8 cellular contexts compared by ENCODE assay signal in genomic region chr2:98649135-98649991, GRCh38. TPM values are rescaled to one million over a fixed set of nuclear protein-coding genes. Genes with fewer than 3 reads are reported as not detected.
A peak's percentile ranks its signal among the peaks of the same experiment; 100 is the strongest.
DNase-seq lines count a peak whose midpoint lies in the region; ATAC-seq and TF ChIP-seq lines count a peak whose summit lies in the region.

No MANE protein-coding gene starts in this region.

- no peak overlapping the region for H3K27ac ChIP-seq in OCI-LY1 (ENCODE audit: low read depth, low read length, poor library complexity, severe bottlenecking)

- peaks cover 4 to 16% (median 5%) of the 10 kb centered on the region in 3 donors for H3K4me1 Mint-ChIP-seq in naive B cell
- peaks cover 50% of the 10 kb centered on the region for H3K4me1 Mint-ChIP-seq in stimulated activated memory B cell treated with anti-CD40 and anti-IgM and Interleukin-4, amounts not matched to agents 10 μg/mL and 1 μg/mL and 100 μg/mL, for 72 hours

- H3K9me3 Mint-ChIP-seq in naive B cell: peaks cover 0 to 1% (median 0%) of the 10 kb centered on the region in 7 donors
- H3K9me3 Mint-ChIP-seq in stimulated activated memory B cell treated with anti-CD40 and anti-IgM and Interleukin-4, amounts not matched to agents 10 μg/mL and 1 μg/mL and 100 μg/mL, for 72 hours: no peaks in the 10 kb centered on the region

- H3K4me2 ChIP-seq in OCI-LY1 (ENCODE audit: low read length): no peak overlapping the region

- DNase-seq in AG04449 (ENCODE audit: low read depth, low spot score) (peak; percentile 21), KG1 (lab: John Stamatoyannopoulos, UW) (peak; percentile 79), epithelial cell of esophagus (ENCODE audit: low read depth) (peak; percentile 83), naive B cell (peak; percentile 68)
- DNase-seq in activated CD8-positive, alpha-beta memory T cell treated with anti-CD3 and anti-CD28 coated beads, Interleukin-2, amount 50 U/mL, for 24 hours (ENCODE audit: extremely low read depth): peak; percentile 61

- no peaks in the 10 kb centered on the region for H3F3A ChIP-seq in OCI-LY1 (ENCODE audit: insufficient read depth, low read length)

- no peaks in the 10 kb centered on the region for H3K27me3 Mint-ChIP-seq in naive B cell
- H3K27me3 Mint-ChIP-seq in stimulated activated memory B cell treated with anti-CD40 and anti-IgM and Interleukin-4, amounts not matched to agents 10 μg/mL and 1 μg/mL and 100 μg/mL, for 72 hours: no peaks in the 10 kb centered on the region

- H3K36me3 Mint-ChIP-seq in naive B cell: peaks cover 0 to 8% of the 10 kb centered on the region in 2 donors
- H3K36me3 Mint-ChIP-seq in stimulated activated memory B cell treated with anti-CD40 and anti-IgM and Interleukin-4, amounts not matched to agents 10 μg/mL and 1 μg/mL and 100 μg/mL, for 72 hours: peaks cover 34% of the 10 kb centered on the region

- H3K27me3 ChIP-seq in OCI-LY1 (ENCODE audit: insufficient read depth, low read length): no peaks in the 10 kb centered on the region

- no peak overlapping the region for H3K4me3 ChIP-seq in AG04449 (ENCODE audit: low read depth, low read length)
- H3K4me3 ChIP-seq in OCI-LY1 (ENCODE audit: low read depth, low read length, poor library complexity, severe bottlenecking): no peak overlapping the region
- H3K4me3 ChIP-seq in epithelial cell of esophagus (ENCODE audit: low read length): no peak overlapping the region

- peak overlapping the region in 1 of 6 donors; percentile 63 for H3K27ac Mint-ChIP-seq in naive B cell
- H3K27ac Mint-ChIP-seq in stimulated activated memory B cell treated with anti-CD40 and anti-IgM and Interleukin-4, amounts not matched to agents 10 μg/mL and 1 μg/mL and 100 μg/mL, for 72 hours: peak overlapping the region; percentile 63

- H4K20me1 ChIP-seq in OCI-LY1 (ENCODE audit: insufficient read depth, low read length): no peaks in the 10 kb centered on the region

- peak overlapping the region in 1 of 8 donors; percentile 42 for H3K4me3 Mint-ChIP-seq in naive B cell
- no peak overlapping the region for H3K4me3 Mint-ChIP-seq in stimulated activated memory B cell treated with anti-CD40 and anti-IgM and Interleukin-4, amounts not matched to agents 10 μg/mL and 1 μg/mL and 100 μg/mL, for 72 hours

- no peaks in the 10 kb centered on the region for H3K9me2 ChIP-seq in OCI-LY1 (ENCODE audit: low read depth, low read length)

- ATAC-seq in GM18858 (IDR thresholded peaks at IDR 0.05; ENCODE audit: unreplicated experiment): peak; percentile 71
- ATAC-seq in naive B cell (ENCODE audit: low read depth in 2 of 2): peak; percentile 78 to 84
- peak; percentile 79 for ATAC-seq in stimulated activated memory B cell treated with anti-CD40 and anti-IgM and Interleukin-4, amounts not matched to agents 10 μg/mL and 1 μg/mL and 100 μg/mL, for 72 hours

- no peaks in the 10 kb centered on the region for H3K36me3 ChIP-seq in OCI-LY1 (ENCODE audit: insufficient read depth, low read length)

- TF ChIP-seq CTCF in AG04449 (IDR thresholded peaks at IDR 0.05; ENCODE audit: insufficient read depth, low read length, missing control alignments) (peak; percentile 93), OCI-LY1 (IDR thresholded peaks at IDR 0.05; ENCODE audit: low read length) (peak; percentile 96), epithelial cell of esophagus (IDR thresholded peaks at IDR 0.05; ENCODE audit: insufficient read depth, low read depth, low read length, missing control alignments) (peak; percentile 100)

- H3K9me3 ChIP-seq in OCI-LY1 (ENCODE audit: low read length): no peaks in the 10 kb centered on the region

- H3K9ac ChIP-seq in OCI-LY1 (ENCODE audit: low read length): no peak overlapping the region

- H3K79me2 ChIP-seq in OCI-LY1 (ENCODE audit: insufficient read depth, low read length): no peaks in the 10 kb centered on the region

- H3K4me1 ChIP-seq in OCI-LY1 (ENCODE audit: insufficient read depth, low read length, severe bottlenecking): peaks cover 1% of the 10 kb centered on the region

- H2AFZ ChIP-seq in OCI-LY1 (ENCODE audit: low read length): no peak overlapping the region

- CTCF ChIA-PET in AG04449 (lab: Yijun Ruan, JAX): interaction anchor here (0.5 to 3.2 kb wide), 33 partner anchors 10 to 1611 kb away, joined by 3 to 73 read pairs (median 4); partner anchors contain the start of genes LIPT1 and REV1

- POLR2A ChIA-PET in AG04449 (lab: Yijun Ruan, JAX): no interaction called here

RNA-seq across cellular contexts. Expression of gene UNC50, which starts 41.0 kb away (rescaled TPM):
- polyA plus RNA-seq in naive B cell (ENCODE audit: low read depth in 6 of 6): 10 to 100 TPM; 36.8 to 71.5 (median 49.7) TPM

RNA-seq across cellular contexts. Expression of gene COA5, which starts 41.1 kb away (rescaled TPM):
- polyA plus RNA-seq in naive B cell (ENCODE audit: low read depth in 6 of 6): 10 to 100 TPM; 27.4 to 40.5 (median 36.0) TPM

Comparison
In these comparisons a context has a peak if more than half of its experiments do, and no peak if none do; other contexts are left out.
1. DNase-seq: peak in every context shown above with its lines; median percentile 83 in epithelial cell of esophagus; 79 in KG1; 68 in naive B cell; 61 in activated CD8-positive, alpha-beta memory T cell treated with anti-CD3 and anti-CD28 coated beads, Interleukin-2, amount 50 U/mL, for 24 hours; 21 in AG04449.